ENCODE assay signal across 15 cellular contexts in genomic region chr21:45227735-45228134, GRCh38. TPM values are rescaled to one million over a fixed set of nuclear protein-coding genes. Genes with fewer than 3 reads are reported as not detected.
DNase-seq lines count a peak whose midpoint lies in the region; ATAC-seq, FAIRE-seq and TF ChIP-seq lines count a peak whose summit lies in the region.
"Had no signal": no experiment of that assay in that cellular context is flagged by ENCODE, and none has a peak within 500 bp of the region (broad histone marks: within the 10 kb centered on the region; RNA-seq: fewer than 3 reads in every experiment).

No MANE protein-coding gene starts in this region.

- CTCF ChIA-PET in HepG2 (lab: Yijun Ruan, JAX; ENCODE audit: low intra/inter-chr PET ratio, low total read pairs) (no interaction called here), OCI-LY7 (lab: Charles Lee; ENCODE audit: unreplicated experiment) (no interaction called here)

- no peaks in the 10 kb centered on the region for H3K4me1 ChIP-seq in HepG2 (ENCODE audit: insufficient read depth, low read length)
- no peaks in the 10 kb centered on the region for H3K4me1 ChIP-seq in right lobe of liver
- no peaks in the 10 kb centered on the region for H3K4me1 ChIP-seq in OCI-LY7 (ENCODE audit: insufficient read depth, low read length, poor library complexity, severe bottlenecking)
- H3K4me1 ChIP-seq: BE2C, psoas muscle, upper lobe of left lung had no signal

- H3K9me3 ChIP-seq in HepG2 (ENCODE audit: low read length) (no peaks in the 10 kb centered on the region), right lobe of liver (no peaks in the 10 kb centered on the region), OCI-LY7 (ENCODE audit: low read length) (no peaks in the 10 kb centered on the region)
- H3K9me3 ChIP-seq: BE2C, psoas muscle, upper lobe of left lung had no signal

- no peak for DNase-seq in HepG2 (ENCODE audit: low spot score)
- no peak for DNase-seq in right lobe of liver
- no peak for DNase-seq in fibroblast of pulmonary artery (ENCODE audit: low read depth)
- DNase-seq in type B pancreatic cell (ENCODE audit: extremely low spot score, unreplicated experiment): no peak
- no peak for DNase-seq in OCI-LY7 (ENCODE audit: low spot score)
- DNase-seq in stimulated activated CD4-positive, alpha-beta T cell treated with anti-CD3 and anti-CD28 coated beads, Interleukin-1b, Interleukin-23, amount 100 ng/mL, for 48 hours: no peak
- DNase-seq in pons (ENCODE audit: low spot score): no peak
- DNase-seq: BE2C, DMS79 treated with DMSO at 0.1 percent for 48 hours, MM.1S had no signal

- H3K36me3 Mint-ChIP-seq in type B pancreatic cell: no peaks in the 10 kb centered on the region

- no peak overlapping the region for H3K4me2 ChIP-seq in HepG2 (ENCODE audit: low read depth, low read length)
- H3K4me2 ChIP-seq in OCI-LY7 (ENCODE audit: low read length): no peak overlapping the region

- H3K27me3 ChIP-seq in HepG2 (ENCODE audit: control insufficient read depth in 1 of 2, insufficient read depth in 2 of 2, low read length in 2 of 2) (peaks cover 1 to 9% of the 10 kb centered on the region in 2 experiments; a peak in 2 of 5 replicates), right lobe of liver (no peaks in the 10 kb centered on the region)
- H3K27me3 ChIP-seq: BE2C, upper lobe of left lung had no signal

- TF ChIP-seq EP300 in HepG2 (IDR thresholded peaks at IDR 0.05; ENCODE audit: low read depth in 2 of 2, low read length in 2 of 2) (no peak), HepG2 (CRISPR knock-in tag; IDR thresholded peaks at IDR 0.05; ENCODE audit: borderline replicate concordance) (no peak)

- H3K79me2 ChIP-seq in HepG2 (ENCODE audit: insufficient read depth, low read length) (no peaks in the 10 kb centered on the region), OCI-LY7 (ENCODE audit: insufficient read depth, low read depth, low read length) (no peaks in the 10 kb centered on the region)

- H3K27ac Mint-ChIP-seq in type B pancreatic cell: peak overlapping the region; percentile 83

- POLR2A ChIA-PET in HepG2 (lab: Yijun Ruan, JAX): no interaction called here
- POLR2A ChIA-PET in OCI-LY7 (lab: Charles Lee): no interaction called here

- no peak for TF ChIP-seq RAD21 in HepG2 (CRISPR knock-in tag; IDR thresholded peaks at IDR 0.05)

- H3K4me3 Mint-ChIP-seq in type B pancreatic cell: no peak overlapping the region
- H3K4me3 Mint-ChIP-seq: brain had no signal

- ATAC-seq in HepG2 (peak; percentile 62), right lobe of liver (no peak)

- no peaks in the 10 kb centered on the region for H3K27me3 Mint-ChIP-seq in type B pancreatic cell

- H3K4me3 ChIP-seq in HepG2 (replicated peaks in 1 of 3; ENCODE audit: insufficient read depth in 1 of 3, low read depth in 2 of 3, low read length in 3 of 3) (no peak overlapping the region), right lobe of liver (no peak overlapping the region), WI38 (ENCODE audit: low read depth, low read length) (no peak overlapping the region), fibroblast of pulmonary artery (replicated peaks; ENCODE audit: low read depth, low read length) (no peak overlapping the region), OCI-LY7 (ENCODE audit: low read depth, low read length, poor library complexity, severe bottlenecking) (no peak overlapping the region)
- H3K4me3 ChIP-seq: psoas muscle, upper lobe of left lung had no signal

- WGBS in HepG2 (ENCODE audit: low lambda C conversion rate): 51% methylated on average over 9 of the region's 10 CpGs
- WGBS in right lobe of liver (ENCODE audit: insufficient coverage, low coverage, low lambda C conversion rate, missing lambda C conversion rate): 53% methylated on average over 5 of the region's 10 CpGs

- intact Hi-C loops in HepG2 (cut with micrococcal nuclease; ENCODE audit: unreplicated experiment) (no loop called here), right lobe of liver (cut with DNase I) (no loop called here), OCI-LY7 (cut with micrococcal nuclease; ENCODE audit: unreplicated experiment) (loop anchor here (5.0 kb wide), 1 partner anchor 75 kb away; no protein-coding TSS in a partner anchor)

- no TSS peak for BruUV-seq in HepG2 (replicated peaks; lab: Mats Ljungman, UMichigan)
- no TSS peak for BruUV-seq in OCI-LY7 (replicated peaks; lab: Mats Ljungman, UMichigan)

- FAIRE-seq in HepG2 (lab: Jason Lieb, UNC): no peak
- FAIRE-seq: islet of Langerhans had no signal

- no peak overlapping the region for H3K27ac ChIP-seq in HepG2 (ENCODE audit: extremely low read length, insufficient read depth, low read length)
- H3K27ac ChIP-seq in right lobe of liver: no peak overlapping the region
- no peak overlapping the region for H3K27ac ChIP-seq in OCI-LY7 (ENCODE audit: low read depth, low read length, poor library complexity, severe bottlenecking)
- H3K27ac ChIP-seq: psoas muscle, upper lobe of left lung had no signal

- no peaks in the 10 kb centered on the region for H3K36me3 ChIP-seq in HepG2 (replicated peaks in 1 of 2; ENCODE audit: control insufficient read depth in 1 of 2, insufficient read depth in 2 of 2, low read length in 2 of 2)
- no peaks in the 10 kb centered on the region for H3K36me3 ChIP-seq in right lobe of liver
- H3K36me3 ChIP-seq in OCI-LY7 (ENCODE audit: insufficient read depth, low read length): no peaks in the 10 kb centered on the region
- H3K36me3 ChIP-seq: BE2C had no signal

- TF ChIP-seq POLR2A in HepG2 (IDR thresholded peaks at IDR 0.05; ENCODE audit: insufficient read depth in 1 of 2, low read depth in 2 of 2, low read length in 2 of 2): no peak
- no peak for TF ChIP-seq POLR2A in right lobe of liver (IDR thresholded peaks at IDR 0.05)

- H2AFZ ChIP-seq in HepG2 (ENCODE audit: low read length) (no peak overlapping the region), OCI-LY7 (ENCODE audit: low read length) (no peak overlapping the region)

- H3K4me1 Mint-ChIP-seq in type B pancreatic cell (ENCODE audit: unreplicated experiment): peaks cover 5% of the 10 kb centered on the region

- in situ Hi-C loops in HepG2 (cut with HindIII; ENCODE audit: extremely low pct_ligation_motif_present, low pct_unique_long_range_greater_than_20kb): no loop called here

- H3K9me2 ChIP-seq in OCI-LY7 (ENCODE audit: insufficient read depth, low read length): no peaks in the 10 kb centered on the region

- no peaks in the 10 kb centered on the region for H4K20me1 ChIP-seq in HepG2 (ENCODE audit: insufficient read depth, low read length)
- H4K20me1 ChIP-seq in OCI-LY7 (ENCODE audit: insufficient read depth, low read length): no peaks in the 10 kb centered on the region

- no peaks in the 10 kb centered on the region for H3K9me3 Mint-ChIP-seq in type B pancreatic cell
- H3K9me3 Mint-ChIP-seq: brain had no signal

- H3K9ac ChIP-seq in HepG2 (ENCODE audit: insufficient read depth, low read depth, low read length): no peak overlapping the region

- TF ChIP-seq CTCF in HepG2 (CRISPR knock-in tag; IDR thresholded peaks at IDR 0.05): no peak
- TF ChIP-seq CTCF in right lobe of liver (IDR thresholded peaks at IDR 0.05): no peak
- 0 out of 2 replicates have a peak, but pooled peaks have one; percentile 11 for TF ChIP-seq CTCF in WI38 (IDR thresholded peaks at IDR 0.05; ENCODE audit: low read depth, low read length)
- peak; percentile 1 for TF ChIP-seq CTCF in fibroblast of pulmonary artery (IDR thresholded peaks at IDR 0.05; ENCODE audit: low read length, missing control alignments)
- no peak for TF ChIP-seq CTCF in type B pancreatic cell (conservative IDR thresholded peaks at IDR 0.05)
- no peak for TF ChIP-seq CTCF in OCI-LY7 (conservative IDR thresholded peaks at IDR 0.05; ENCODE audit: low read length)

TF ChIP-seq in HepG2, 621 proteins besides CTCF, POLR2A, EP300 and RAD21 (continues in another document):
- TF ChIP-seq ZNF343 (CRISPR knock-in tag; IDR thresholded peaks at IDR 0.05): no peak
- TF ChIP-seq ZNF296 (CRISPR knock-in tag; conservative IDR thresholded peaks at IDR 0.05): no peak
- no peak for TF ChIP-seq MXD4 (CRISPR knock-in tag; IDR thresholded peaks at IDR 0.05)
- no peak for TF ChIP-seq ZNF546 (CRISPR knock-in tag; conservative IDR thresholded peaks at IDR 0.05)
- TF ChIP-seq ATAD3A (CRISPR knock-in tag; IDR thresholded peaks at IDR 0.05): no peak

RNA-seq across cellular contexts. Expression of gene POFUT2, which starts 60.0 kb away (rescaled TPM):
- total RNA-seq in HepG2 (2016; rRNA removed; fragmentation: Illumina TruSeq; extraction: Trizol): 9.8 and 24.0 TPM in 2 replicates
- total RNA-seq in HepG2 (2016; cell fraction: cytosol; rRNA removed; fragmentation: Illumina TruSeq; extraction: Trizol; ENCODE audit: low read depth): 2.9 and 4.1 TPM in 2 replicates
- 8.5 and 20.1 TPM in 2 replicates for total RNA-seq in HepG2 (2016; cell fraction: insoluble cytoplasmic fraction; rRNA removed; fragmentation: Illumina TruSeq; extraction: Trizol)
- 7.7 and 7.9 TPM in 2 replicates for total RNA-seq in HepG2 (2016; cell fraction: membrane; rRNA removed; fragmentation: Illumina TruSeq; extraction: Trizol)
- 29.0 and 30.4 TPM in 2 replicates for total RNA-seq in HepG2 (2016; cell fraction: nucleus; rRNA removed; fragmentation: Illumina TruSeq; extraction: Trizol)
- polyA plus RNA-seq in HepG2 (2011; rRNA removed): 21.7 and 22.8 TPM in 2 replicates
- 14.9 and 16.0 TPM in 2 replicates for polyA plus RNA-seq in HepG2 (2011; cell fraction: cytosol; rRNA removed)
- 67.0 and 84.3 TPM in 2 replicates for polyA plus RNA-seq in HepG2 (2011; cell fraction: nucleus; rRNA removed)
- 25.3 and 34.5 TPM in 2 replicates for polyA plus RNA-seq in HepG2 (2012)
- polyA plus RNA-seq in HepG2 (2016; cell fraction: cytosol; fragmentation: Illumina TruSeq; extraction: Trizol; ENCODE audit: low read depth): 3.3 and 3.7 TPM in 2 replicates
- polyA plus RNA-seq in HepG2 (2016; cell fraction: insoluble cytoplasmic fraction; fragmentation: Illumina TruSeq; extraction: Trizol; ENCODE audit: low read depth): 7.8 and 10.0 TPM in 2 replicates
- polyA plus RNA-seq in HepG2 (2016; cell fraction: membrane; fragmentation: Illumina TruSeq; extraction: Trizol; ENCODE audit: low read depth): 6.3 and 6.9 TPM in 2 replicates
- 66.5 TPM in 2 replicates for polyA plus RNA-seq in HepG2 (2016; cell fraction: nucleus; fragmentation: Illumina TruSeq; extraction: Trizol; ENCODE audit: insufficient read depth, low read depth)
- polyA minus RNA-seq in HepG2 (2011; rRNA and poly(A)+ RNA removed; ENCODE audit: low replicate concordance): 10.4 and 14.1 TPM in 2 replicates
- 8.6 and 9.1 TPM in 2 replicates for polyA minus RNA-seq in HepG2 (2011; cell fraction: cytosol; rRNA and poly(A)+ RNA removed)
- 22.9 and 23.1 TPM in 2 replicates for polyA minus RNA-seq in HepG2 (2011; cell fraction: nucleus; rRNA and poly(A)+ RNA removed)
- 10 to 100 TPM; 10.5 to 22.0 (median 13.7) TPM for total RNA-seq in right lobe of liver
- 42.5 and 52.8 TPM in 2 replicates for total RNA-seq in type B pancreatic cell (ENCODE audit: low replicate concordance)
- total RNA-seq in OCI-LY7 (2014; rRNA removed; shearing (Covaris generic)): 14.4 and 20.5 TPM in 2 replicates
- 17.0 and 20.4 TPM in 2 replicates for total RNA-seq in OCI-LY7 (2022)

Comparison
In these comparisons a context has a peak if more than half of its experiments do, and no peak if none do; other contexts are left out.
1. CTCF ChIP-seq: peak in WI38 (single experiment) and fibroblast of pulmonary artery (single experiment); none in HepG2 (single experiment), right lobe of liver (0 of 4), type B pancreatic cell (single experiment) and OCI-LY7 (single experiment).